ENCODE assay signal across 1 cellular context in the genomic region with DNA sequence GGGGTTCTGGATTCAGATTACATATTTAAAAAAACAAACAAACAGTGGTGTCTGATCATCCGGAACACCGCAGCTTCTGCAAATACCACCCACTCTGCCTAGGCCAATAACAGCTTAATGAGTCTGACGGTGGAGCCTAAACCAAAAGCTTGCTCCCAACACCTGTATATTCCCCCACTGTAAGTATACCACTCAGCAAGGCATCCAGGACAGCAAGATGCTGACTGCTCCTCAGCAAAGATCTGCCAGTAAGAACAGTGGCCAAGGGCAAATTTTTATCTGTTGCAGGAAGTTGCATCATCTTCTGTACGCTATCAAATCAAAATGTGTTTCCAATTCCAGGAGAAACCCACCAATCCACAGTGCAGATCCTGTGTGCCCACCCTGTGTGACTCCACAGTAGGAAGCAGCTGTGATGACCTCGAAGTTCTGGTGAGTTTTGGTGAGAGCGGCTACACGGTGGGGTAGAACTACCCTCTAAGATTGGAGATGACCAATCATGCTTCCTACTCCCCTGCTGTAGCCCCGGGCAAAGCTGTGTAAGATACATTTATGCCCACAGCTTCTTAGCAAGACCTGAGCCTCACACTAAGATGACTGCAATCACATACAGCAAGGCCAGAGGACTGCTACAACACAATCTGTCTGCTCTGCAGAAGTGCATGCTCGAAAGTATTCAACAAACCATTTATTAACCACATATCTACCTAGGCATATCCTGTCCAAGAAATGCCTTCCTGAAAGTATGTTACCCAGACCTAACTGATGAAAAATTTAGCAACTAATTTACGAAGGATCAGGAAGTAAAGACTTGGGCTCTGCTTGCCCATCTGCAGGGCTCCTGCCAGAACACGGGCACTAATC.
TF ChIP-seq lines count a peak whose summit lies in the region.

No MANE protein-coding gene starts in this region.

TF ChIP-seq in SK-N-SH, 30 proteins besides CTCF, POLR2A, EP300 and RAD21 (continued from another document):
- TF ChIP-seq, protein P1, sequence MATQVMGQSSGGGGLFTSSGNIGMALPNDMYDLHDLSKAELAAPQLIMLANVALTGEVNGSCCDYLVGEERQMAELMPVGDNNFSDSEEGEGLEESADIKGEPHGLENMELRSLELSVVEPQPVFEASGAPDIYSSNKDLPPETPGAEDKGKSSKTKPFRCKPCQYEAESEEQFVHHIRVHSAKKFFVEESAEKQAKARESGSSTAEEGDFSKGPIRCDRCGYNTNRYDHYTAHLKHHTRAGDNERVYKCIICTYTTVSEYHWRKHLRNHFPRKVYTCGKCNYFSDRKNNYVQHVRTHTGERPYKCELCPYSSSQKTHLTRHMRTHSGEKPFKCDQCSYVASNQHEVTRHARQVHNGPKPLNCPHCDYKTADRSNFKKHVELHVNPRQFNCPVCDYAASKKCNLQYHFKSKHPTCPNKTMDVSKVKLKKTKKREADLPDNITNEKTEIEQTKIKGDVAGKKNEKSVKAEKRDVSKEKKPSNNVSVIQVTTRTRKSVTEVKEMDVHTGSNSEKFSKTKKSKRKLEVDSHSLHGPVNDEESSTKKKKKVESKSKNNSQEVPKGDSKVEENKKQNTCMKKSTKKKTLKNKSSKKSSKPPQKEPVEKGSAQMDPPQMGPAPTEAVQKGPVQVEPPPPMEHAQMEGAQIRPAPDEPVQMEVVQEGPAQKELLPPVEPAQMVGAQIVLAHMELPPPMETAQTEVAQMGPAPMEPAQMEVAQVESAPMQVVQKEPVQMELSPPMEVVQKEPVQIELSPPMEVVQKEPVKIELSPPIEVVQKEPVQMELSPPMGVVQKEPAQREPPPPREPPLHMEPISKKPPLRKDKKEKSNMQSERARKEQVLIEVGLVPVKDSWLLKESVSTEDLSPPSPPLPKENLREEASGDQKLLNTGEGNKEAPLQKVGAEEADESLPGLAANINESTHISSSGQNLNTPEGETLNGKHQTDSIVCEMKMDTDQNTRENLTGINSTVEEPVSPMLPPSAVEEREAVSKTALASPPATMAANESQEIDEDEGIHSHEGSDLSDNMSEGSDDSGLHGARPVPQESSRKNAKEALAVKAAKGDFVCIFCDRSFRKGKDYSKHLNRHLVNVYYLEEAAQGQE (IDR thresholded peaks at IDR 0.05; ENCODE audit: low read depth, low read length), result no peak
- TF ChIP-seq NFIC (IDR thresholded peaks at IDR 0.05; ENCODE audit: borderline replicate concordance) (no peak), RFX5 (IDR thresholded peaks at IDR 0.05; ENCODE audit: low read length) (no peak), NRF1 (IDR thresholded peaks at IDR 0.05; ENCODE audit: low read depth, low read length) (no peak), MXI1 (IDR thresholded peaks at IDR 0.05; ENCODE audit: low read depth, low read length) (no peak), EZH2phosphoT487 (IDR thresholded peaks at IDR 0.05; ENCODE audit: borderline replicate concordance, low read depth) (no peak), RXRA (IDR thresholded peaks at IDR 0.05; ENCODE audit: borderline replicate concordance, low read depth) (no peak), TCF12 (IDR thresholded peaks at IDR 0.05) (no peak)
- TF ChIP-seq, protein P2, sequence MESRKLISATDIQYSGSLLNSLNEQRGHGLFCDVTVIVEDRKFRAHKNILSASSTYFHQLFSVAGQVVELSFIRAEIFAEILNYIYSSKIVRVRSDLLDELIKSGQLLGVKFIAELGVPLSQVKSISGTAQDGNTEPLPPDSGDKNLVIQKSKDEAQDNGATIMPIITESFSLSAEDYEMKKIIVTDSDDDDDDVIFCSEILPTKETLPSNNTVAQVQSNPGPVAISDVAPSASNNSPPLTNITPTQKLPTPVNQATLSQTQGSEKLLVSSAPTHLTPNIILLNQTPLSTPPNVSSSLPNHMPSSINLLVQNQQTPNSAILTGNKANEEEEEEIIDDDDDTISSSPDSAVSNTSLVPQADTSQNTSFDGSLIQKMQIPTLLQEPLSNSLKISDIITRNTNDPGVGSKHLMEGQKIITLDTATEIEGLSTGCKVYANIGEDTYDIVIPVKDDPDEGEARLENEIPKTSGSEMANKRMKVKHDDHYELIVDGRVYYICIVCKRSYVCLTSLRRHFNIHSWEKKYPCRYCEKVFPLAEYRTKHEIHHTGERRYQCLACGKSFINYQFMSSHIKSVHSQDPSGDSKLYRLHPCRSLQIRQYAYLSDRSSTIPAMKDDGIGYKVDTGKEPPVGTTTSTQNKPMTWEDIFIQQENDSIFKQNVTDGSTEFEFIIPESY (IDR thresholded peaks at IDR 0.05; ENCODE audit: borderline replicate concordance, low read depth), result no peak
